1 cellular context compared by ENCODE assay signal in genomic region chr6:85462673-85463072, GRCh38.
TF ChIP-seq lines count a peak whose summit lies in the region.

No MANE protein-coding gene starts in this region.

TF ChIP-seq in endothelial cell of umbilical vein, 7 proteins besides CTCF, POLR2A, EP300 and RAD21:
- no peak for TF ChIP-seq POLR2AphosphoS5 (IDR thresholded peaks at IDR 0.05; ENCODE audit: insufficient read depth, low read depth, low read length)
- TF ChIP-seq MAX (IDR thresholded peaks at IDR 0.05; ENCODE audit: insufficient read depth, insufficient read length) = no peak
- TF ChIP-seq MYC (IDR thresholded peaks at IDR 0.05; ENCODE audit: low read depth, low read length) = no peak
- TF ChIP-seq JUN (IDR thresholded peaks at IDR 0.05; ENCODE audit: borderline replicate concordance, insufficient read depth, insufficient read length, low read depth) = no peak
- no peak for TF ChIP-seq GATA2 (IDR thresholded peaks at IDR 0.05; ENCODE audit: insufficient read depth, insufficient read length, low read depth, low read length)
- no peak for TF ChIP-seq FOS (IDR thresholded peaks at IDR 0.05; ENCODE audit: borderline replicate concordance, insufficient read depth, low read length)
- TF ChIP-seq EZH2 (IDR thresholded peaks at IDR 0.05; ENCODE audit: borderline replicate concordance, low read depth, low read length, severe bottlenecking) = no peak
